Comparison of ENCODE assay signal across 21 cellular contexts in the genomic region with DNA sequence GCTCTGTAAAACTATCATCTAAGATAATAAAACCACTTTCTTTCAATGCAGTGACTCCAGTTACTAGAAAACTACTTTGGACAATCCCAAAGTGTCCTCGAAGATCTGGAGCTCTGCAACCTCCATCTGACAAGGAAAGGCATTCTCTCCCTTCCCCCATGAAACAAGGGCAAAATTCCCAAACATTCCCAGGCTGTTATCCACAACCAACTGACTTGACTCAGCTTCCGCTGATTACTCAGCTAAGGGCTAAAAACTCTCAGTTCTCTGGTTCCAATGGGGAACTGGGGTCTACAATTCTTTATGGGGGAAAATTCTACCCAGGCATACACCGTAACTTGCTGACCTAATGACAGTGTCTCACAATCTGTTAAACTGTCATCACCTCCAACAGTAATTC.
"Had no signal": no experiment of that assay in that cellular context is flagged by ENCODE, and none has a peak within 500 bp of the region (broad histone marks: within the 10 kb centered on the region; RNA-seq: fewer than 3 reads in every experiment).

No MANE protein-coding gene starts in this region.

- H3K4me3 ChIP-seq: heart left ventricle, pancreas, spleen, testis, uterus had no signal

- H3K4me1 Mint-ChIP-seq: activated B cell treated with CpG ODN at 0.5 μM for 24 hours had no signal

- H3K27me3 Mint-ChIP-seq: activated B cell treated with CpG ODN at 0.5 μM for 24 hours; activated CD4-positive, alpha-beta T cell treated with anti-CD3 and anti-CD28 coated beads for 36 hours; activated CD8-positive, alpha-beta memory T cell treated with anti-CD3 and anti-CD28 coated beads, Interleukin-2, amount 10 ng/mL, durations not matched to agents 7 days and 5 days; naive thymus-derived CD4-positive, alpha-beta T cell had no signal

- H3K4me3 Mint-ChIP-seq: activated B cell treated with CpG ODN at 0.5 μM for 24 hours; activated CD4-positive, alpha-beta T cell treated with anti-CD3 and anti-CD28 coated beads for 36 hours; activated CD8-positive, alpha-beta memory T cell treated with anti-CD3 and anti-CD28 coated beads, Interleukin-2, amount 10 ng/mL, durations not matched to agents 7 days and 5 days; activated CD8-positive, alpha-beta T cell treated with anti-CD3 and anti-CD28 coated beads, Interleukin-2, amount 10 ng/mL, durations not matched to agents 7 days and 5 days; naive thymus-derived CD4-positive, alpha-beta T cell; T-helper 2 cell treated with Interferon-gamma antibody and Interleukin-4, amounts not matched to agents 5 μg/mL and 100 μg/mL, for 36 hours had no signal

- H3K27ac Mint-ChIP-seq: activated B cell treated with CpG ODN at 0.5 μM for 24 hours; activated CD4-positive, alpha-beta T cell treated with anti-CD3 and anti-CD28 coated beads for 36 hours; activated CD8-positive, alpha-beta memory T cell treated with anti-CD3 and anti-CD28 coated beads, Interleukin-2, amount 10 ng/mL, durations not matched to agents 7 days and 5 days; activated CD8-positive, alpha-beta T cell treated with anti-CD3 and anti-CD28 coated beads, Interleukin-2, amount 10 ng/mL, durations not matched to agents 7 days and 5 days; activated naive CD4-positive, alpha-beta T cell treated with anti-CD3 and anti-CD28 coated beads, Interleukin-2, amount 50 U/mL, for 72 hours; T-helper 2 cell treated with Interferon-gamma antibody and Interleukin-4, amounts not matched to agents 5 μg/mL and 100 μg/mL, for 36 hours had no signal

- ATAC-seq: activated CD4-positive, alpha-beta T cell treated with anti-CD3 and anti-CD28 coated beads for 36 hours; activated CD8-positive, alpha-beta memory T cell treated with anti-CD3 and anti-CD28 coated beads, Interleukin-2, amount 10 ng/mL, durations not matched to agents 7 days and 5 days; activated CD8-positive, alpha-beta T cell treated with anti-CD3 and anti-CD28 coated beads, Interleukin-2, amount 10 ng/mL, durations not matched to agents 7 days and 5 days; activated naive CD4-positive, alpha-beta T cell treated with anti-CD3 and anti-CD28 coated beads, Interleukin-2, amount 50 U/mL, for 72 hours; foreskin keratinocyte; heart left ventricle; naive thymus-derived CD4-positive, alpha-beta T cell; pancreas; right cardiac atrium; stimulated activated naive CD8-positive, alpha-beta T cell treated with anti-CD3 and anti-CD28 coated beads, Interleukin-15, Interleukin-2, amounts not matched to agents 100 U/mL and 50 U/mL, for 24 hours had no signal

- DNase-seq: activated B cell treated with CpG ODN at 0.5 μM for 24 hours; activated CD4-positive, alpha-beta T cell treated with anti-CD3 and anti-CD28 coated beads for 36 hours; activated CD8-positive, alpha-beta memory T cell treated with anti-CD3 and anti-CD28 coated beads, Interleukin-2, amount 10 ng/mL, durations not matched to agents 7 days and 5 days; activated CD8-positive, alpha-beta T cell treated with anti-CD3 and anti-CD28 coated beads, Interleukin-2, amount 10 ng/mL, durations not matched to agents 7 days and 5 days; activated naive CD4-positive, alpha-beta T cell; activated T-cell treated with anti-CD3 and anti-CD28 coated beads, Interleukin-2, amount 50 U/mL, for 48 hours; effector CD8-positive, alpha-beta T cell; foreskin keratinocyte; heart left ventricle; hypothalamus; midbrain; naive thymus-derived CD4-positive, alpha-beta T cell; pancreas; right cardiac atrium; spleen; stimulated activated naive CD8-positive, alpha-beta T cell treated with anti-CD3 and anti-CD28 coated beads, Interleukin-15, Interleukin-2, amounts not matched to agents 100 U/mL and 50 U/mL, for 24 hours; testis; trophoblast cell; uterus had no signal
